In genomic region chr9:117405950-117406705, GRCh38 we compare ENCODE assay signal across 21 cellular contexts.
"Had no signal": no experiment of that assay in that cellular context is flagged by ENCODE, and none has a peak within 500 bp of the region (broad histone marks: within the 10 kb centered on the region; RNA-seq: fewer than 3 reads in every experiment).

No MANE protein-coding gene starts in this region.

- DNase-seq: activated CD4-positive, alpha-beta T cell treated with anti-CD3 and anti-CD28 coated beads, Interleukin-2, amount 50 U/mL, for 48 hours; activated naive CD4-positive, alpha-beta T cell; activated naive CD8-positive, alpha-beta T cell treated with anti-CD3 and anti-CD28 coated beads for 36 hours; activated T-cell treated with anti-CD3 and anti-CD28 coated beads for 4 hours; body of pancreas; cortex of kidney; effector CD4-positive, alpha-beta T cell; heart left ventricle; kidney glomerular epithelial cell; left ventricle myocardium superior; mesenchymal stem cell; natural killer cell; retina; stimulated activated CD4-positive, alpha-beta T cell treated with anti-CD3 and anti-CD28 coated beads, Interleukin-12 subunit alpha, Interleukin-12 subunit beta, amount 100 ng/mL, for 4 hours; stimulated activated CD4-positive, alpha-beta T cell treated with anti-CD3 and anti-CD28 coated beads, Interleukin-1b, Interleukin-23, amount 100 ng/mL, for 48 hours; stimulated activated naive CD4-positive, alpha-beta T cell treated with Interleukin-2 at 50 U/mL for 16 hours; T-helper 2 cell; transverse colon had no signal

- H3K4me3 ChIP-seq: body of pancreas, heart left ventricle, transverse colon, vagina had no signal

- H3K4me1 ChIP-seq: heart left ventricle, parathyroid adenoma, transverse colon, vagina had no signal

- H3K9me3 ChIP-seq: body of pancreas, heart left ventricle, neutrophil, transverse colon, vagina had no signal

- H3K36me3 ChIP-seq: heart left ventricle, neutrophil, transverse colon, vagina had no signal

- H3K27me3 ChIP-seq: body of pancreas, vagina had no signal

- ATAC-seq: body of pancreas, heart left ventricle, left ventricle myocardium superior, natural killer cell had no signal

- H3K27ac ChIP-seq: body of pancreas, heart left ventricle, neutrophil, parathyroid adenoma, transverse colon, vagina had no signal
